Comparison of ENCODE assay signal across 8 cellular contexts in genomic region chr6:33298773-33299236, GRCh38. TPM values are rescaled to one million over a fixed set of nuclear protein-coding genes. Genes with fewer than 3 reads are reported as not detected.
DNase-seq lines count a peak whose midpoint lies in the region; ATAC-seq and TF ChIP-seq lines count a peak whose summit lies in the region.

Gene RGL2 (minus strand): TSS chr6:33298942. CDS start chr6:33298610, 332 bp downstream.

- POLR2A ChIA-PET in activated CD8-positive, alpha-beta memory T cell treated with anti-CD3 and anti-CD28 coated beads for 36 hours (lab: Charles Lee) = interaction anchor here (1.4 to 1.8 kb wide), 5 partner anchors 9 to 27 kb away, joined by 7 to 20 read pairs (median 8); partner anchors contain the start of genes PFDN6, RPS18, VPS52 and WDR46

- no peaks in the 10 kb centered on the region for H3K9me3 ChIP-seq in NT2/D1 (ENCODE audit: insufficient read depth, low read length)
- H3K9me3 ChIP-seq in upper lobe of right lung = no peaks in the 10 kb centered on the region

- H3K9me3 Mint-ChIP-seq in natural killer cell treated with Interleukin-12 subunit alpha and Interleukin-12 subunit beta and Interleukin-15 and Interleukin-18, amount 100 ng/mL, for 72 hours = no peaks in the 10 kb centered on the region

- H3K27me3 Mint-ChIP-seq in natural killer cell treated with Interleukin-12 subunit alpha and Interleukin-12 subunit beta and Interleukin-15 and Interleukin-18, amount 100 ng/mL, for 72 hours = no peaks in the 10 kb centered on the region

- H3K27me3 ChIP-seq in NT2/D1 (ENCODE audit: insufficient read depth, insufficient read length) = no peaks in the 10 kb centered on the region
- no peaks in the 10 kb centered on the region for H3K27me3 ChIP-seq in upper lobe of right lung

- peak within 1 kb of the TSS; percentile 96 to 99 for H3K27ac Mint-ChIP-seq in natural killer cell treated with Interleukin-12 subunit alpha and Interleukin-12 subunit beta and Interleukin-15 and Interleukin-18, amount 100 ng/mL, for 72 hours

- H3K36me3 ChIP-seq in NT2/D1 (ENCODE audit: insufficient read depth, insufficient read length, low read length) (peaks cover 15% of the 10 kb centered on the region), upper lobe of right lung (peaks cover 52% of the 10 kb centered on the region)

- H3K4me1 ChIP-seq in NT2/D1 (ENCODE audit: insufficient read depth, insufficient read length) = peaks cover 4% of the 10 kb centered on the region
- H3K4me1 ChIP-seq in upper lobe of right lung = peaks cover 17% of the 10 kb centered on the region

- peak within 1 kb of the TSS; percentile 97 for H3K27ac ChIP-seq in upper lobe of right lung

- CTCF ChIA-PET in activated CD8-positive, alpha-beta memory T cell treated with anti-CD3 and anti-CD28 coated beads for 36 hours (lab: Charles Lee) = interaction anchor here (0.8 to 4.1 kb wide), 8 partner anchors 9 to 127 kb away, joined by 3 to 36 read pairs (median 4); partner anchors contain the start of genes PFDN6, WDR46 and ZBTB22

- peak within 1 kb of the TSS; percentile 100 for H3K4me3 Mint-ChIP-seq in natural killer cell treated with Interleukin-12 subunit alpha and Interleukin-12 subunit beta and Interleukin-15 and Interleukin-18, amount 100 ng/mL, for 72 hours

- intact Hi-C loops in upper lobe of right lung (cut with DNase I) = no loop called here

- H3K4me1 Mint-ChIP-seq in natural killer cell treated with Interleukin-12 subunit alpha and Interleukin-12 subunit beta and Interleukin-15 and Interleukin-18, amount 100 ng/mL, for 72 hours (ENCODE audit: low read depth in 2 of 2) = peaks cover 25 to 39% of the 10 kb centered on the region in 2 donors

- H3K4me3 ChIP-seq in NT2/D1 (ENCODE audit: insufficient read length, low read depth) (peak within 1 kb of the TSS; percentile 88), foreskin fibroblast (ENCODE audit: low read depth in 1 of 2, low read length in 2 of 2) (peak within 1 kb of the TSS; percentile 84 to 86), upper lobe of right lung (peak within 1 kb of the TSS; percentile 90)

- no peak for DNase-seq in activated CD8-positive, alpha-beta memory T cell treated with anti-CD3 and anti-CD28 coated beads for 24 hours
- no peak for DNase-seq in NT2/D1 (ENCODE audit: low read depth, low spot score)
- peak; percentile 63 for DNase-seq in activated gamma-delta T cell treated with Interleukin-2 at 50 U/mL for 16 hours
- DNase-seq in foreskin fibroblast = peak; percentile 59 to 85
- peak; percentile 82 for DNase-seq in natural killer cell treated with Interleukin-12 subunit alpha and Interleukin-12 subunit beta and Interleukin-15 and Interleukin-18, amount 100 ng/mL, for 72 hours (ENCODE audit: low spot score)
- DNase-seq in upper lobe of right lung = peak; percentile 95

- TF ChIP-seq CTCF in foreskin fibroblast (IDR thresholded peaks at IDR 0.05; ENCODE audit: low read depth, low read length) (no peak), upper lobe of right lung (IDR thresholded peaks at IDR 0.05) (no peak)

- peak within 1 kb of the TSS; percentile 93 for H3K9ac ChIP-seq in NT2/D1 (ENCODE audit: insufficient read length, low read depth)

- peaks cover 14% of the 10 kb centered on the region for H3K36me3 Mint-ChIP-seq in natural killer cell treated with Interleukin-12 subunit alpha and Interleukin-12 subunit beta and Interleukin-15 and Interleukin-18, amount 100 ng/mL, for 72 hours

- ATAC-seq in HG02943 (IDR thresholded peaks at IDR 0.05; ENCODE audit: low read depth, unreplicated experiment) = peak; percentile 33
- ATAC-seq in natural killer cell treated with Interleukin-12 subunit alpha and Interleukin-12 subunit beta and Interleukin-15 and Interleukin-18, amount 100 ng/mL, for 72 hours = peak; percentile 60 to 63
- peak; percentile 81 for ATAC-seq in upper lobe of right lung

RNA-seq across cellular contexts. Expression of gene RGL2, which starts in this region (rescaled TPM):
- 10 to 100 TPM; 22.2 to 23.2 TPM for total RNA-seq in activated CD8-positive, alpha-beta memory T cell treated with anti-CD3 and anti-CD28 coated beads for 36 hours
- total RNA-seq in natural killer cell treated with Interleukin-12 subunit alpha and Interleukin-12 subunit beta and Interleukin-15 and Interleukin-18, amount 100 ng/mL, for 72 hours = 10 to 100 TPM; 38.1 to 51.4 TPM
- 114 TPM for total RNA-seq in upper lobe of right lung

Comparison
In these comparisons a context has a peak if more than half of its experiments do, and no peak if none do; other contexts are left out.
1. DNase-seq: peak in activated gamma-delta T cell treated with Interleukin-2 at 50 U/mL for 16 hours (single experiment), foreskin fibroblast (2 of 2), natural killer cell treated with Interleukin-12 subunit alpha and Interleukin-12 subunit beta and Interleukin-15 and Interleukin-18, amount 100 ng/mL, for 72 hours (single experiment) and upper lobe of right lung (single experiment); none in activated CD8-positive, alpha-beta memory T cell treated with anti-CD3 and anti-CD28 coated beads for 24 hours (single experiment) and NT2/D1 (single experiment).
2. Peak in every context shown above with its lines, with median percentiles within 50 percentile points of each other: ATAC-seq and H3K4me3 ChIP-seq.